13 cellular contexts compared by ENCODE assay signal in genomic region chrX:72271812-72272211, GRCh38. TPM values are rescaled to one million over a fixed set of nuclear protein-coding genes. Genes with fewer than 3 reads are reported as not detected.
DNase-seq lines count a peak whose midpoint lies in the region; ATAC-seq and TF ChIP-seq lines count a peak whose summit lies in the region.
"Had no signal": no experiment of that assay in that cellular context is flagged by ENCODE, and none has a peak within 500 bp of the region (broad histone marks: within the 10 kb centered on the region; RNA-seq: fewer than 3 reads in every experiment).

No MANE protein-coding gene starts in this region.

- H3K56ac ChIP-seq in mesendoderm (ENCODE audit: low read length), result no peak overlapping the region

- CTCF ChIA-PET in activated CD4-positive, alpha-beta T cell treated with anti-CD3 and anti-CD28 coated beads for 36 hours (lab: Charles Lee), result no interaction called here

- H3K9me3 ChIP-seq in HUES6 (ENCODE audit: control insufficient read depth, insufficient read depth, low read depth, low read length) (no peaks in the 10 kb centered on the region), adipocyte (ENCODE audit: control insufficient read depth, low read length) (no peaks in the 10 kb centered on the region), osteoblast (ENCODE audit: low read depth, low read length) (no peaks in the 10 kb centered on the region)
- H3K9me3 ChIP-seq: left ventricle myocardium inferior had no signal

- H3K4me2 ChIP-seq in osteoblast (ENCODE audit: insufficient read depth, low read length) (peak overlapping the region; percentile 34), mesendoderm (ENCODE audit: low read length) (no peak overlapping the region)

- H3K4ac ChIP-seq in mesendoderm (ENCODE audit: low read depth, low read length), result no peak overlapping the region

- H3K9ac ChIP-seq in HUES6 (ENCODE audit: low read length) (peak overlapping the region; percentile 21), adipocyte (ENCODE audit: low read length) (peak overlapping the region; percentile 21), mesendoderm (ENCODE audit: low read length) (no peak overlapping the region)

- no peak for ATAC-seq in activated CD4-positive, alpha-beta T cell treated with anti-CD3 and anti-CD28 coated beads for 36 hours
- ATAC-seq in HG02870 (IDR thresholded peaks at IDR 0.05; ENCODE audit: unreplicated experiment) (no peak), GM21390 (IDR thresholded peaks at IDR 0.05; ENCODE audit: unreplicated experiment) (no peak)

- peaks cover 32% of the 10 kb centered on the region for H3K79me2 ChIP-seq in osteoblast (ENCODE audit: insufficient read depth, low read length)
- peaks cover 24% of the 10 kb centered on the region for H3K79me2 ChIP-seq in mesendoderm (ENCODE audit: control insufficient read depth, insufficient read depth, low read length)

- TF ChIP-seq CTCF in osteoblast (IDR thresholded peaks at IDR 0.05; ENCODE audit: extremely low read depth, low read depth, low read length), result no peak

- no peak overlapping the region for H3K23ac ChIP-seq in mesendoderm (ENCODE audit: low read length)

- H3K27me3 ChIP-seq in HUES6 (ENCODE audit: control insufficient read depth, insufficient read depth, low read length) (no peaks in the 10 kb centered on the region), adipocyte (replicated peaks; ENCODE audit: control insufficient read depth, insufficient read depth, low read length) (no peaks in the 10 kb centered on the region), osteoblast (ENCODE audit: insufficient read depth, low read length) (no peaks in the 10 kb centered on the region), mesendoderm (ENCODE audit: insufficient read depth, low read length, poor library complexity) (no peaks in the 10 kb centered on the region)

- H3K4me3 ChIP-seq in HUES6 (ENCODE audit: low read depth, low read length) (no peak overlapping the region), adipocyte (ENCODE audit: low read length) (no peak overlapping the region), osteoblast (ENCODE audit: insufficient read depth, low read length) (no peak overlapping the region), mesendoderm (ENCODE audit: low read length) (no peak overlapping the region)
- H3K4me3 ChIP-seq: left ventricle myocardium inferior had no signal

- no peak overlapping the region for H2AFZ ChIP-seq in osteoblast (ENCODE audit: low read length)

- H3K27ac ChIP-seq in HUES6 (ENCODE audit: low read depth, low read length), result no peak overlapping the region
- no peak overlapping the region for H3K27ac ChIP-seq in osteoblast (ENCODE audit: low read depth, low read length)
- H3K27ac ChIP-seq in mesendoderm (ENCODE audit: low read depth, low read length), result no peak overlapping the region
- H3K27ac ChIP-seq: left ventricle myocardium inferior had no signal

- peak overlapping the region; percentile 90 for H3K27ac Mint-ChIP-seq in activated CD4-positive, alpha-beta T cell treated with anti-CD3 and anti-CD28 coated beads for 36 hours

- H3K18ac ChIP-seq in mesendoderm (ENCODE audit: low read length), result no peak overlapping the region

- H3K36me3 Mint-ChIP-seq in activated CD4-positive, alpha-beta T cell treated with anti-CD3 and anti-CD28 coated beads for 36 hours (ENCODE audit: low read depth), result peaks cover 72% of the 10 kb centered on the region

- H3K36me3 ChIP-seq in HUES6 (ENCODE audit: control insufficient read depth, insufficient read depth, low read length) (peaks cover 96% of the 10 kb centered on the region), adipocyte (ENCODE audit: control insufficient read depth, insufficient read depth, low read length, severe bottlenecking) (peaks cover 91% of the 10 kb centered on the region), osteoblast (ENCODE audit: insufficient read depth, low read length) (peaks cover 88% of the 10 kb centered on the region), mesendoderm (ENCODE audit: control insufficient read depth, insufficient read depth, low read length) (peaks cover 12% of the 10 kb centered on the region)

- H4K8ac ChIP-seq in mesendoderm (ENCODE audit: low read depth, low read length), result no peak overlapping the region

- H3K4me1 ChIP-seq in HUES6 (ENCODE audit: control insufficient read depth, insufficient read depth, low read length) (peaks cover 19% of the 10 kb centered on the region; the same call in 1 of the 2 replicates), adipocyte (ENCODE audit: control insufficient read depth, insufficient read depth, low read length) (peaks cover 72% of the 10 kb centered on the region), osteoblast (ENCODE audit: insufficient read depth, low read length) (peaks cover 76% of the 10 kb centered on the region), mesendoderm (ENCODE audit: control insufficient read depth, low read depth, low read length) (no peaks in the 10 kb centered on the region)

- no peak for DNase-seq in activated CD4-positive, alpha-beta T cell treated with anti-CD3 and anti-CD28 coated beads for 36 hours
- no peak for DNase-seq in activated CD4-positive, alpha-beta T cell treated with anti-CD3 and anti-CD28 coated beads, Interleukin-2, amount 50 U/mL, for 1 hour
- DNase-seq in adipocyte (ENCODE audit: low read depth) (no peak), osteoblast (ENCODE audit: insufficient read length, low spot score, missing footprints) (no peak), mesendoderm (no peak)
- DNase-seq: KBM-7, left ventricle myocardium inferior, NCI-H748 treated with DMSO at 0.1 percent for 48 hours, Right ventricle myocardium superior, small intestine had no signal

- no peaks in the 10 kb centered on the region for H3K79me1 ChIP-seq in mesendoderm (ENCODE audit: low read length)

- no CpG with 5 or more reads among the region's 3 CpGs for WGBS in mesendoderm (ENCODE audit: extremely low coverage, insufficient coverage, low lambda C conversion rate)

- no peak overlapping the region for H2BK15ac ChIP-seq in mesendoderm (replicated peaks; ENCODE audit: low read depth)

- peak overlapping the region; percentile 20 for H3K4me3 Mint-ChIP-seq in activated CD4-positive, alpha-beta T cell treated with anti-CD3 and anti-CD28 coated beads for 36 hours

- peaks cover 72% of the 10 kb centered on the region for H4K20me1 ChIP-seq in osteoblast (ENCODE audit: insufficient read depth, low read length)

- POLR2A ChIA-PET in activated CD4-positive, alpha-beta T cell treated with anti-CD3 and anti-CD28 coated beads for 36 hours (lab: Charles Lee), result no interaction called here

- no peak overlapping the region for H2BK120ac ChIP-seq in mesendoderm (ENCODE audit: low read depth, low read length)

- no peak overlapping the region for H4K5ac ChIP-seq in mesendoderm (ENCODE audit: low read length)

- no peak overlapping the region for H2AK5ac ChIP-seq in mesendoderm (ENCODE audit: low read length)

- no peaks in the 10 kb centered on the region for H3K9me3 Mint-ChIP-seq in activated CD4-positive, alpha-beta T cell treated with anti-CD3 and anti-CD28 coated beads for 36 hours (ENCODE audit: low read depth)

- H3K27me3 Mint-ChIP-seq in activated CD4-positive, alpha-beta T cell treated with anti-CD3 and anti-CD28 coated beads for 36 hours, result no peaks in the 10 kb centered on the region

- peaks cover 50% of the 10 kb centered on the region for H3K4me1 Mint-ChIP-seq in activated CD4-positive, alpha-beta T cell treated with anti-CD3 and anti-CD28 coated beads for 36 hours

- no peak overlapping the region for H2BK5ac ChIP-seq in mesendoderm (ENCODE audit: low read length)

- intact Hi-C loops in activated CD4-positive, alpha-beta T cell treated with anti-CD3 and anti-CD28 coated beads for 36 hours (cut with DNase I, micrococcal nuclease), result loop anchor here (5.0 to 10.0 kb wide), 6 partner anchors 130 to 943 kb away; partner anchors contain the start of genes CXCR3 (in 1 of the 2), NAP1L2 (in 1 of the 2) and OGT (in 1 of the 2)

RNA-seq across cellular contexts. Expression of gene RPS4X, which starts 5.2 kb away (rescaled TPM):
- total RNA-seq in activated CD4-positive, alpha-beta T cell treated with anti-CD3 and anti-CD28 coated beads for 36 hours, result 1,000 to 10,000 TPM; 1,128 to 1,307 TPM
- 487 and 926 TPM in 2 replicates for total RNA-seq in osteoblast
- polyA plus RNA-seq in mesendoderm (2013, experiment 1 of 2), result 1,170 TPM
- 1,172 TPM for polyA plus RNA-seq in mesendoderm (2013, experiment 2 of 2)

RNA-seq across cellular contexts. Expression of gene ERCC6L, which starts 33.0 kb away (rescaled TPM):
- total RNA-seq in activated CD4-positive, alpha-beta T cell treated with anti-CD3 and anti-CD28 coated beads for 36 hours, result 10 to 100 TPM; 11.3 to 11.7 TPM
- 0.59 and 0.72 TPM in 2 replicates for total RNA-seq in osteoblast
- 12.4 TPM for polyA plus RNA-seq in mesendoderm (2013, experiment 1 of 2)
- polyA plus RNA-seq in mesendoderm (2013, experiment 2 of 2), result 12.4 TPM
- total RNA-seq: left ventricle myocardium inferior had no signal

RNA-seq across cellular contexts. Expression of gene CITED1, which starts 33.9 kb away (rescaled TPM):
- total RNA-seq in activated CD4-positive, alpha-beta T cell treated with anti-CD3 and anti-CD28 coated beads for 36 hours, result under 1 TPM in 1 of 2 experiments, not detected in 1; 0.25 TPM
- not detected in 2 replicates for total RNA-seq in osteoblast
- 0.81 TPM for polyA plus RNA-seq in mesendoderm (2013, experiment 1 of 2)
- polyA plus RNA-seq in mesendoderm (2013, experiment 2 of 2), result 0.85 TPM
- total RNA-seq: left ventricle myocardium inferior, Right ventricle myocardium superior had no signal
